In genomic region chr2:136384541-136385303, GRCh38 we compare ENCODE assay signal across 8 cellular contexts.
DNase-seq lines count a peak whose midpoint lies in the region; ATAC-seq and TF ChIP-seq lines count a peak whose summit lies in the region.

No MANE protein-coding gene starts in this region.

- TF ChIP-seq CTCF in C4-2B (conservative IDR thresholded peaks at IDR 0.05) (peak; percentile 72), epithelial cell of esophagus (IDR thresholded peaks at IDR 0.05; ENCODE audit: insufficient read depth, low read depth, low read length, missing control alignments) (peak; percentile 76), neural cell (IDR thresholded peaks at IDR 0.05; ENCODE audit: poor library complexity, severe bottlenecking) (peak; percentile 69)

- H3K9me3 ChIP-seq in neural cell (ENCODE audit: low read length) (no peaks in the 10 kb centered on the region), MG63 (no peaks in the 10 kb centered on the region)

- no peak overlapping the region for H3K4me2 ChIP-seq in neural cell (ENCODE audit: low read length)

- H3K79me2 ChIP-seq in neural cell (replicated peaks; ENCODE audit: insufficient read depth, low read length), result no peaks in the 10 kb centered on the region

- H3K9me2 ChIP-seq in neural cell (ENCODE audit: insufficient read depth, low read length), result no peaks in the 10 kb centered on the region

- H2AFZ ChIP-seq in neural cell (ENCODE audit: low read depth, low read length), result no peak overlapping the region

- peak; percentile 36 for DNase-seq in NCI-H460 (ENCODE audit: extremely low read depth, low read depth)
- peak; percentile 44 to 45 for DNase-seq in activated CD4-positive, alpha-beta T cell treated with anti-CD3 and anti-CD28 coated beads, Interleukin-2, amount 50 U/mL, for 4 hours
- peak; percentile 51 for DNase-seq in epithelial cell of esophagus (ENCODE audit: low read depth)
- no peak for DNase-seq in MG63

- TF ChIP-seq RAD21 in neural cell (conservative IDR thresholded peaks at IDR 0.05), result peak; percentile 72

- H3K9ac ChIP-seq in neural cell (ENCODE audit: low read length), result no peak overlapping the region

- no peak overlapping the region for H3K4me3 ChIP-seq in epithelial cell of esophagus (ENCODE audit: low read length)
- H3K4me3 ChIP-seq in neural cell (ENCODE audit: low read length), result no peak overlapping the region
- H3K4me3 ChIP-seq in MG63, result no peak overlapping the region

- H3K36me3 ChIP-seq in neural cell (ENCODE audit: insufficient read depth, low read length) (no peaks in the 10 kb centered on the region), MG63 (no peaks in the 10 kb centered on the region)

- H4K20me1 ChIP-seq in neural cell (ENCODE audit: insufficient read depth), result no peaks in the 10 kb centered on the region

- H3K27ac ChIP-seq in C4-2B (no peak overlapping the region), neural cell (ENCODE audit: low read length) (no peak overlapping the region)

- no peak for TF ChIP-seq EP300 in neural cell (conservative IDR thresholded peaks at IDR 0.05; ENCODE audit: poor library complexity, severe bottlenecking)

- no peaks in the 10 kb centered on the region for H3K27me3 ChIP-seq in neural cell (ENCODE audit: insufficient read depth, low read depth, low read length)
- H3K27me3 ChIP-seq in MG63, result no peaks in the 10 kb centered on the region

- peak; percentile 54 for ATAC-seq in GM18907 (IDR thresholded peaks at IDR 0.05; ENCODE audit: unreplicated experiment)
- ATAC-seq in HG03103 (IDR thresholded peaks at IDR 0.05; ENCODE audit: low read depth, unreplicated experiment), result peak; percentile 47

- no peaks in the 10 kb centered on the region for H3F3A ChIP-seq in neural cell (ENCODE audit: insufficient read depth, low read length, poor library complexity, severe bottlenecking)

TF ChIP-seq in neural cell, 6 proteins besides CTCF, POLR2A, EP300 and RAD21:
- TF ChIP-seq SMC3 (conservative IDR thresholded peaks at IDR 0.05; ENCODE audit: poor library complexity) (peak; percentile 79), EZH2 (IDR thresholded peaks at IDR 0.05; ENCODE audit: borderline replicate concordance, insufficient read depth, low read length, poor library complexity, severe bottlenecking) (no peak)
